ENCODE assay signal across 11 cellular contexts in genomic region chr5:159157552-159157951, GRCh38.
"Had no signal": no experiment of that assay in that cellular context is flagged by ENCODE, and none has a peak within 500 bp of the region (broad histone marks: within the 10 kb centered on the region; RNA-seq: fewer than 3 reads in every experiment).

No MANE protein-coding gene starts in this region.

- H3K4me3 Mint-ChIP-seq: endodermal cell; mesothelial cell of epicardium; stimulated activated memory B cell treated with anti-CD40 and anti-IgM and Interleukin-4, amounts not matched to agents 10 μg/mL and 1 μg/mL and 100 μg/mL, for 72 hours had no signal

- H3K27ac Mint-ChIP-seq: endodermal cell; stimulated activated memory B cell treated with anti-CD40 and anti-IgM and Interleukin-4, amounts not matched to agents 10 μg/mL and 1 μg/mL and 100 μg/mL, for 72 hours had no signal

- H3K4me1 Mint-ChIP-seq: mesothelial cell of epicardium had no signal

- H3K9me3 Mint-ChIP-seq: endodermal cell; mesothelial cell of epicardium; stimulated activated memory B cell treated with anti-CD40 and anti-IgM and Interleukin-4, amounts not matched to agents 10 μg/mL and 1 μg/mL and 100 μg/mL, for 72 hours had no signal

- H3K27me3 Mint-ChIP-seq: stimulated activated memory B cell treated with anti-CD40 and anti-IgM and Interleukin-4, amounts not matched to agents 10 μg/mL and 1 μg/mL and 100 μg/mL, for 72 hours had no signal

- DNase-seq: activated CD4-positive, alpha-beta T cell treated with anti-CD3 and anti-CD28 coated beads for 1 hour; activated CD8-positive, alpha-beta memory T cell treated with anti-CD3 and anti-CD28 coated beads for 24 hours; activated gamma-delta T cell; dermis blood vessel endothelial cell; lower lobe of right lung; posterior cingulate gyrus; T-helper 9 cell; tibial artery had no signal
